17 cellular contexts compared by ENCODE assay signal in genomic region chr10:85902046-85902445, GRCh38.
DNase-seq lines count a peak whose midpoint lies in the region; ATAC-seq and TF ChIP-seq lines count a peak whose summit lies in the region.
"Had no signal": no experiment of that assay in that cellular context is flagged by ENCODE, and none has a peak within 500 bp of the region (broad histone marks: within the 10 kb centered on the region; RNA-seq: fewer than 3 reads in every experiment).

No MANE protein-coding gene starts in this region.

- no peak overlapping the region for H3K4me3 Mint-ChIP-seq in natural killer cell treated with Interleukin-12 subunit alpha and Interleukin-12 subunit beta and Interleukin-15 and Interleukin-18, amount 100 ng/mL, for 72 hours
- H3K4me3 Mint-ChIP-seq: B cell; CD4-positive, alpha-beta T cell; IgD-negative memory B cell had no signal

- no peaks in the 10 kb centered on the region for H3K4me1 Mint-ChIP-seq in natural killer cell treated with Interleukin-12 subunit alpha and Interleukin-12 subunit beta and Interleukin-15 and Interleukin-18, amount 100 ng/mL, for 72 hours (ENCODE audit: low read depth in 2 of 2)
- H3K4me1 Mint-ChIP-seq: B cell, IgD-negative memory B cell had no signal

- H3K9me3 ChIP-seq in upper lobe of left lung = no peaks in the 10 kb centered on the region

- peaks cover 2 to 10% of the 10 kb centered on the region in 2 donors for H3K27me3 Mint-ChIP-seq in natural killer cell treated with Interleukin-12 subunit alpha and Interleukin-12 subunit beta and Interleukin-15 and Interleukin-18, amount 100 ng/mL, for 72 hours

- no peaks in the 10 kb centered on the region for H3K36me3 ChIP-seq in upper lobe of left lung

- intact Hi-C loops in lower leg skin (cut with DNase I; ENCODE audit: low total_unique reads) (no loop called here), left cardiac atrium (cut with DNase I) (no loop called here)

- H3K36me3 Mint-ChIP-seq in natural killer cell treated with Interleukin-12 subunit alpha and Interleukin-12 subunit beta and Interleukin-15 and Interleukin-18, amount 100 ng/mL, for 72 hours = no peaks in the 10 kb centered on the region
- H3K36me3 Mint-ChIP-seq: IgD-negative memory B cell had no signal

- TF ChIP-seq POLR2A in upper lobe of left lung (IDR thresholded peaks at IDR 0.05) = no peak
- no peak for TF ChIP-seq POLR2A in lower leg skin (IDR thresholded peaks at IDR 0.05)

- H3K4me3 ChIP-seq in epithelial cell of esophagus (ENCODE audit: low read length) = no peak overlapping the region
- H3K4me3 ChIP-seq in upper lobe of left lung = no peak overlapping the region
- H3K4me3 ChIP-seq in lower leg skin (ENCODE audit: low read depth, poor library complexity, severe bottlenecking) = no peak overlapping the region
- H3K4me3 ChIP-seq: GM12878, GM23248 had no signal

- DNase-seq in A172 (ENCODE audit: low spot score) (peak; percentile 74), HT-29 (ENCODE audit: low spot score) (peak; percentile 53), SW480 (ENCODE audit: low spot score) (peak; percentile 67), epithelial cell of esophagus (ENCODE audit: low read depth) (peak; percentile 53), upper lobe of left lung (no peak), lower leg skin (ENCODE audit: low spot score in 2 of 2) (no peak), left cardiac atrium (no peak)
- no peak for DNase-seq in natural killer cell treated with Interleukin-12 subunit alpha and Interleukin-12 subunit beta and Interleukin-15 and Interleukin-18, amount 100 ng/mL, for 72 hours (ENCODE audit: low spot score)
- DNase-seq: 8988T; C1 segment of cervical spinal cord; CD4-positive, alpha-beta T cell; DMS79; GM23248 had no signal

- TF ChIP-seq EP300 in upper lobe of left lung (IDR thresholded peaks at IDR 0.05) = no peak

- no peaks in the 10 kb centered on the region for H3K27me3 ChIP-seq in upper lobe of left lung

- no peak overlapping the region for H3K27ac ChIP-seq in upper lobe of left lung
- H3K27ac ChIP-seq: GM23248, HL-60 had no signal

- no peaks in the 10 kb centered on the region for H3K4me1 ChIP-seq in upper lobe of left lung

- ATAC-seq in upper lobe of left lung (ENCODE audit: low FRiP score in 2 of 2) = no peak
- ATAC-seq in natural killer cell treated with Interleukin-12 subunit alpha and Interleukin-12 subunit beta and Interleukin-15 and Interleukin-18, amount 100 ng/mL, for 72 hours = no peak
- no peak for ATAC-seq in left cardiac atrium
- ATAC-seq: GM12878 had no signal

- TF ChIP-seq CTCF in epithelial cell of esophagus (IDR thresholded peaks at IDR 0.05; ENCODE audit: insufficient read depth, low read depth, low read length, missing control alignments) = no peak
- TF ChIP-seq CTCF in upper lobe of left lung (IDR thresholded peaks at IDR 0.05) = no peak
- no peak for TF ChIP-seq CTCF in lower leg skin (IDR thresholded peaks at IDR 0.05)

- no peak overlapping the region for H3K27ac Mint-ChIP-seq in natural killer cell treated with Interleukin-12 subunit alpha and Interleukin-12 subunit beta and Interleukin-15 and Interleukin-18, amount 100 ng/mL, for 72 hours
- H3K27ac Mint-ChIP-seq: B cell; CD4-positive, alpha-beta T cell; IgD-negative memory B cell had no signal

- WGBS in upper lobe of left lung, 2 donors = 82 to 85% methylated on average over 5 of the region's 5 CpGs
- 80 to 82% methylated on average over 5 of the region's 5 CpGs for WGBS in lower leg skin, 2 donors

- H3K9me3 Mint-ChIP-seq in natural killer cell treated with Interleukin-12 subunit alpha and Interleukin-12 subunit beta and Interleukin-15 and Interleukin-18, amount 100 ng/mL, for 72 hours = peaks cover 3% of the 10 kb centered on the region
- H3K9me3 Mint-ChIP-seq: CD4-positive, alpha-beta T cell; IgD-negative memory B cell had no signal

Comparison
In these comparisons a context has a peak if more than half of its experiments do, and no peak if none do; other contexts are left out.
1. DNase-seq: peak in A172 (single experiment), HT-29 (single experiment), SW480 (single experiment) and epithelial cell of esophagus (single experiment); none in upper lobe of left lung (0 of 2), natural killer cell treated with Interleukin-12 subunit alpha and Interleukin-12 subunit beta and Interleukin-15 and Interleukin-18, amount 100 ng/mL, for 72 hours (single experiment), lower leg skin (0 of 2) and left cardiac atrium (single experiment).